Comparison of ENCODE assay signal across 1 cellular context in genomic region chr3:9942934-9943690, GRCh38.
TF ChIP-seq lines count a peak whose summit lies in the region.

No MANE protein-coding gene starts in this region.

TF ChIP-seq in K562, 482 proteins besides CTCF, POLR2A, EP300 and RAD21:
- TF ChIP-seq ZNF347 (CRISPR knock-in tag; IDR thresholded peaks at IDR 0.05; ENCODE audit: low read depth) = no peak
- TF ChIP-seq SMAD2 (IDR thresholded peaks at IDR 0.05; ENCODE audit: low read depth, low read length) = no peak
- TF ChIP-seq, protein P1, sequence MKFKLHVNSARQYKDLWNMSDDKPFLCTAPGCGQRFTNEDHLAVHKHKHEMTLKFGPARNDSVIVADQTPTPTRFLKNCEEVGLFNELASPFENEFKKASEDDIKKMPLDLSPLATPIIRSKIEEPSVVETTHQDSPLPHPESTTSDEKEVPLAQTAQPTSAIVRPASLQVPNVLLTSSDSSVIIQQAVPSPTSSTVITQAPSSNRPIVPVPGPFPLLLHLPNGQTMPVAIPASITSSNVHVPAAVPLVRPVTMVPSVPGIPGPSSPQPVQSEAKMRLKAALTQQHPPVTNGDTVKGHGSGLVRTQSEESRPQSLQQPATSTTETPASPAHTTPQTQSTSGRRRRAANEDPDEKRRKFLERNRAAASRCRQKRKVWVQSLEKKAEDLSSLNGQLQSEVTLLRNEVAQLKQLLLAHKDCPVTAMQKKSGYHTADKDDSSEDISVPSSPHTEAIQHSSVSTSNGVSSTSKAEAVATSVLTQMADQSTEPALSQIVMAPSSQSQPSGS (CRISPR knock-in tag; IDR thresholded peaks at IDR 0.05) = no peak
